In genomic region chr22:37199103-37199838, GRCh38 we compare ENCODE assay signal across 1 cellular context.
A peak's percentile ranks its signal among the peaks of the same experiment; 100 is the strongest.
TF ChIP-seq lines count a peak whose summit lies in the region.

No MANE protein-coding gene starts in this region.

TF ChIP-seq in GM12878, 131 proteins besides CTCF, POLR2A, EP300 and RAD21 (continued from another document):
- TF ChIP-seq PML (IDR thresholded peaks at IDR 0.05; ENCODE audit: low read length) (peak; percentile 65; the same call in 1 of the 2 replicates), SMAD1 (IDR thresholded peaks at IDR 0.05; ENCODE audit: low read depth, partially characterized antibody) (no peak), SRF (IDR thresholded peaks at IDR 0.05; ENCODE audit: low read depth in 2 of 2, low read length in 2 of 2) (no peak), CBFB (IDR thresholded peaks at IDR 0.05; ENCODE audit: low read depth) (0 out of 2 replicates have a peak, but pooled peaks have one; percentile 30), ZNF217 (IDR thresholded peaks at IDR 0.05) (peak; percentile 67; the same call in 1 of the 2 replicates), SMC3 (IDR thresholded peaks at IDR 0.05; ENCODE audit: borderline replicate concordance, low read length) (peak; percentile 71), NR2F1 (conservative IDR thresholded peaks at IDR 0.05) (peak; percentile 51), ATF3 (IDR thresholded peaks at IDR 0.05; ENCODE audit: borderline replicate concordance, extremely low read depth, low read depth, low read length) (no peak), ELK1 (IDR thresholded peaks at IDR 0.05; ENCODE audit: low read depth, low read length) (peak; percentile 67), SP1 (IDR thresholded peaks at IDR 0.05; ENCODE audit: low read depth, low read length) (no peak), POLR2AphosphoS5 (IDR thresholded peaks at IDR 0.05; ENCODE audit: low read length) (peak; percentile 71; the same call in 1 of the 2 replicates), BCL3 (IDR thresholded peaks at IDR 0.05; ENCODE audit: borderline replicate concordance, insufficient read depth, low read depth, low read length, poor library complexity, severe bottlenecking) (no peak), CBX5 (IDR thresholded peaks at IDR 0.05; ENCODE audit: low read depth) (no peak), NFXL1 (IDR thresholded peaks at IDR 0.05; ENCODE audit: borderline replicate concordance) (no peak), ZNF592 (IDR thresholded peaks at IDR 0.05) (peak; percentile 65; the same call in 1 of the 2 replicates), ZBTB40 (IDR thresholded peaks at IDR 0.05; ENCODE audit: borderline replicate concordance) (peak; percentile 59), KLF5 (IDR thresholded peaks at IDR 0.05; ENCODE audit: partially characterized antibody) (peak; percentile 62), CREB1 (IDR thresholded peaks at IDR 0.05; ENCODE audit: low read depth) (peak; percentile 41; the same call in 1 of the 2 replicates), IKZF1 (conservative IDR thresholded peaks at IDR 0.05) (peak; percentile 74), ETV6 (conservative IDR thresholded peaks at IDR 0.05 in 1 of 2, IDR thresholded peaks at IDR 0.05 in 1 of 2; ENCODE audit: borderline replicate concordance in 1 of 2, low read depth in 1 of 2) (no peak), PBX3 (IDR thresholded peaks at IDR 0.05; ENCODE audit: insufficient replicate concordance, low read depth, low read length) (peak; percentile 14), ZBTB4 (CRISPR knock-in tag; IDR thresholded peaks at IDR 0.05) (no peak), MYC (IDR thresholded peaks at IDR 0.05; ENCODE audit: insufficient read depth, insufficient read length, insufficient replicate concordance, low read length, severe bottlenecking) (peak; percentile 56), ZBTB11 (CRISPR knock-in tag; IDR thresholded peaks at IDR 0.05) (no peak), POU2F2 (IDR thresholded peaks at IDR 0.05; ENCODE audit: borderline replicate concordance, low read depth, low read length) (0 out of 3 replicates have a peak, but pooled peaks have one; percentile 21), CREM (IDR thresholded peaks at IDR 0.05; ENCODE audit: low read depth) (peak; percentile 16; the same call in 1 of the 2 replicates), RCOR1 (conservative IDR thresholded peaks at IDR 0.05; ENCODE audit: low read depth, low read length) (0 out of 2 replicates have a peak, but pooled peaks have one; percentile 41), SUPT20H (IDR thresholded peaks at IDR 0.05; ENCODE audit: borderline replicate concordance, control insufficient read depth, low read depth, low read length) (no peak), HCFC1 (IDR thresholded peaks at IDR 0.05; ENCODE audit: low read length) (peak; percentile 9), ZSCAN29 (IDR thresholded peaks at IDR 0.05) (no peak), HDGF (IDR thresholded peaks at IDR 0.05) (peak; percentile 90)
